ENCODE assay signal across 1 cellular context in the genomic region with DNA sequence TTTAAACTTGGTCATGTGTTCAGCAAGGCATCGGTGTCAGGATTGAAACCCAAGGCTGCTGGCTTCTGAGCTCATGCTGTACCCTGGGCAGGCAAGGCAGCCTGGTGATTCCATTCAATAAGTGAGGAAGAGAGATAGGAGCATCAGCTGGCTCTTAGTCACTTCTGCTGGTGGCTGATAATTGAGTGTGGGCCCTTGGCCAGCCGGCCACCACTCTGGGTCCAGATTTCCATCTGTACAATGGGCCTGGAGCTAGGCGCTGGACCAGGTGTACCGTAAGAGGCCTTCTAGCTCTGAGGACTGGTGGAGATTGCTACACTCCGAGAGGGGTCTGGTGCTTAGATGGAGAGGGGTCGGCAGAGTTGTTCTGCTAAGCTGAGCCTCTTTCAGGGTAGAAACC.
TF ChIP-seq lines count a peak whose summit lies in the region.

No MANE protein-coding gene starts in this region.

TF ChIP-seq in K562, 482 proteins besides CTCF, POLR2A, EP300 and RAD21 (continued from another document):
- TF ChIP-seq, protein P1, sequence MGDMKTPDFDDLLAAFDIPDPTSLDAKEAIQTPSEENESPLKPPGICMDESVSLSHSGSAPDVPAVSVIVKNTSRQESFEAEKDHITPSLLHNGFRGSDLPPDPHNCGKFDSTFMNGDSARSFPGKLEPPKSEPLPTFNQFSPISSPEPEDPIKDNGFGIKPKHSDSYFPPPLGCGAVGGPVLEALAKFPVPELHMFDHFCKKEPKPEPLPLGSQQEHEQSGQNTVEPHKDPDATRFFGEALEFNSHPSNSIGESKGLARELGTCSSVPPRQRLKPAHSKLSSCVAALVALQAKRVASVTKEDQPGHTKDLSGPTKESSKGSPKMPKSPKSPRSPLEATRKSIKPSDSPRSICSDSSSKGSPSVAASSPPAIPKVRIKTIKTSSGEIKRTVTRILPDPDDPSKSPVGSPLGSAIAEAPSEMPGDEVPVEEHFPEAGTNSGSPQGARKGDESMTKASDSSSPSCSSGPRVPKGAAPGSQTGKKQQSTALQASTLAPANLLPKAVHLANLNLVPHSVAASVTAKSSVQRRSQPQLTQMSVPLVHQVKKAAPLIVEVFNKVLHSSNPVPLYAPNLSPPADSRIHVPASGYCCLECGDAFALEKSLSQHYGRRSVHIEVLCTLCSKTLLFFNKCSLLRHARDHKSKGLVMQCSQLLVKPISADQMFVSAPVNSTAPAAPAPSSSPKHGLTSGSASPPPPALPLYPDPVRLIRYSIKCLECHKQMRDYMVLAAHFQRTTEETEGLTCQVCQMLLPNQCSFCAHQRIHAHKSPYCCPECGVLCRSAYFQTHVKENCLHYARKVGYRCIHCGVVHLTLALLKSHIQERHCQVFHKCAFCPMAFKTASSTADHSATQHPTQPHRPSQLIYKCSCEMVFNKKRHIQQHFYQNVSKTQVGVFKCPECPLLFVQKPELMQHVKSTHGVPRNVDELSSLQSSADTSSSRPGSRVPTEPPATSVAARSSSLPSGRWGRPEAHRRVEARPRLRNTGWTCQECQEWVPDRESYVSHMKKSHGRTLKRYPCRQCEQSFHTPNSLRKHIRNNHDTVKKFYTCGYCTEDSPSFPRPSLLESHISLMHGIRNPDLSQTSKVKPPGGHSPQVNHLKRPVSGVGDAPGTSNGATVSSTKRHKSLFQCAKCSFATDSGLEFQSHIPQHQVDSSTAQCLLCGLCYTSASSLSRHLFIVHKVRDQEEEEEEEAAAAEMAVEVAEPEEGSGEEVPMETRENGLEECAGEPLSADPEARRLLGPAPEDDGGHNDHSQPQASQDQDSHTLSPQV (IDR thresholded peaks at IDR 0.05) = no peak
- TF ChIP-seq ZNF778 (CRISPR knock-in tag; IDR thresholded peaks at IDR 0.05) = no peak
- 0 out of 4 replicates have a peak, but pooled peaks of 1 of the 2 experiments have one; percentile 23 for TF ChIP-seq HDAC1 (IDR thresholded peaks at IDR 0.05)
- TF ChIP-seq, protein P2, sequence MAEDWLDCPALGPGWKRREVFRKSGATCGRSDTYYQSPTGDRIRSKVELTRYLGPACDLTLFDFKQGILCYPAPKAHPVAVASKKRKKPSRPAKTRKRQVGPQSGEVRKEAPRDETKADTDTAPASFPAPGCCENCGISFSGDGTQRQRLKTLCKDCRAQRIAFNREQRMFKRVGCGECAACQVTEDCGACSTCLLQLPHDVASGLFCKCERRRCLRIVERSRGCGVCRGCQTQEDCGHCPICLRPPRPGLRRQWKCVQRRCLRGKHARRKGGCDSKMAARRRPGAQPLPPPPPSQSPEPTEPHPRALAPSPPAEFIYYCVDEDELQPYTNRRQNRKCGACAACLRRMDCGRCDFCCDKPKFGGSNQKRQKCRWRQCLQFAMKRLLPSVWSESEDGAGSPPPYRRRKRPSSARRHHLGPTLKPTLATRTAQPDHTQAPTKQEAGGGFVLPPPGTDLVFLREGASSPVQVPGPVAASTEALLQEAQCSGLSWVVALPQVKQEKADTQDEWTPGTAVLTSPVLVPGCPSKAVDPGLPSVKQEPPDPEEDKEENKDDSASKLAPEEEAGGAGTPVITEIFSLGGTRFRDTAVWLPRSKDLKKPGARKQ (CRISPR knock-in tag; IDR thresholded peaks at IDR 0.05) = no peak
- TF ChIP-seq CTBP1 (IDR thresholded peaks at IDR 0.05; ENCODE audit: borderline replicate concordance) = peak; percentile 48; the same call in 1 of the 2 replicates
- peak; percentile 61 for TF ChIP-seq MTA2 (IDR thresholded peaks at IDR 0.05; ENCODE audit: low read depth)
- peak; percentile 31; the same call in 1 of the 2 replicates for TF ChIP-seq STAT5A (IDR thresholded peaks at IDR 0.05; ENCODE audit: borderline replicate concordance, low read length)
- TF ChIP-seq TEAD4 (IDR thresholded peaks at IDR 0.05; ENCODE audit: low read length) = peak; percentile 70
- no peak for TF ChIP-seq TEAD4 (CRISPR knock-in tag; IDR thresholded peaks at IDR 0.05; ENCODE audit: borderline replicate concordance)
- TF ChIP-seq SOX6 (IDR thresholded peaks at IDR 0.05) = 0 out of 2 replicates have a peak, but pooled peaks have one; percentile 29
- peak in 1 of 2 experiments; percentile 73; a peak in 2 of 4 replicates for TF ChIP-seq RCOR1 (IDR thresholded peaks at IDR 0.05; ENCODE audit: borderline replicate concordance in 1 of 2, low read depth in 2 of 2, low read length in 2 of 2)
- TF ChIP-seq MCM5 (IDR thresholded peaks at IDR 0.05; ENCODE audit: low read depth) = no peak
- TF ChIP-seq BCOR (IDR thresholded peaks at IDR 0.05) = no peak
- no peak for TF ChIP-seq POLR2AphosphoS2 (IDR thresholded peaks at IDR 0.05; ENCODE audit: low read length)
- no peak for TF ChIP-seq DDX20 (tag; IDR thresholded peaks at IDR 0.05; ENCODE audit: low read depth)
- no peak for TF ChIP-seq RBM17 (IDR thresholded peaks at IDR 0.05; ENCODE audit: borderline replicate concordance, low read depth, low read length)
- TF ChIP-seq, protein P3, sequence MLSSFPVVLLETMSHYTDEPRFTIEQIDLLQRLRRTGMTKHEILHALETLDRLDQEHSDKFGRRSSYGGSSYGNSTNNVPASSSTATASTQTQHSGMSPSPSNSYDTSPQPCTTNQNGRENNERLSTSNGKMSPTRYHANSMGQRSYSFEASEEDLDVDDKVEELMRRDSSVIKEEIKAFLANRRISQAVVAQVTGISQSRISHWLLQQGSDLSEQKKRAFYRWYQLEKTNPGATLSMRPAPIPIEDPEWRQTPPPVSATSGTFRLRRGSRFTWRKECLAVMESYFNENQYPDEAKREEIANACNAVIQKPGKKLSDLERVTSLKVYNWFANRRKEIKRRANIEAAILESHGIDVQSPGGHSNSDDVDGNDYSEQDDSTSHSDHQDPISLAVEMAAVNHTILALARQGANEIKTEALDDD (IDR thresholded peaks at IDR 0.05) = no peak
- TF ChIP-seq TAL1 (IDR thresholded peaks at IDR 0.05) = peak; percentile 81
- TF ChIP-seq, protein P4, sequence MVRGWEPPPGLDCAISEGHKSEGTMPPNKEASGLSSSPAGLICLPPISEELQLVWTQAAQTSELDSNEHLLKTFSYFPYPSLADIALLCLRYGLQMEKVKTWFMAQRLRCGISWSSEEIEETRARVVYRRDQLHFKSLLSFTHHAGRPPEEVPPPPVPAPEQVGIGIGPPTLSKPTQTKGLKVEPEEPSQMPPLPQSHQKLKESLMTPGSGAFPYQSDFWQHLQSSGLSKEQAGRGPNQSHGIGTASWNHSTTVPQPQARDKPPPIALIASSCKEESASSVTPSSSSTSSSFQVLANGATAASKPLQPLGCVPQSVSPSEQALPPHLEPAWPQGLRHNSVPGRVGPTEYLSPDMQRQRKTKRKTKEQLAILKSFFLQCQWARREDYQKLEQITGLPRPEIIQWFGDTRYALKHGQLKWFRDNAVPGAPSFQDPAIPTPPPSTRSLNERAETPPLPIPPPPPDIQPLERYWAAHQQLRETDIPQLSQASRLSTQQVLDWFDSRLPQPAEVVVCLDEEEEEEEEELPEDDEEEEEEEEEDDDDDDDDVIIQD (CRISPR knock-in tag; IDR thresholded peaks at IDR 0.05) = no peak
- no peak for TF ChIP-seq MCM3 (IDR thresholded peaks at IDR 0.05)
- TF ChIP-seq, protein P5, sequence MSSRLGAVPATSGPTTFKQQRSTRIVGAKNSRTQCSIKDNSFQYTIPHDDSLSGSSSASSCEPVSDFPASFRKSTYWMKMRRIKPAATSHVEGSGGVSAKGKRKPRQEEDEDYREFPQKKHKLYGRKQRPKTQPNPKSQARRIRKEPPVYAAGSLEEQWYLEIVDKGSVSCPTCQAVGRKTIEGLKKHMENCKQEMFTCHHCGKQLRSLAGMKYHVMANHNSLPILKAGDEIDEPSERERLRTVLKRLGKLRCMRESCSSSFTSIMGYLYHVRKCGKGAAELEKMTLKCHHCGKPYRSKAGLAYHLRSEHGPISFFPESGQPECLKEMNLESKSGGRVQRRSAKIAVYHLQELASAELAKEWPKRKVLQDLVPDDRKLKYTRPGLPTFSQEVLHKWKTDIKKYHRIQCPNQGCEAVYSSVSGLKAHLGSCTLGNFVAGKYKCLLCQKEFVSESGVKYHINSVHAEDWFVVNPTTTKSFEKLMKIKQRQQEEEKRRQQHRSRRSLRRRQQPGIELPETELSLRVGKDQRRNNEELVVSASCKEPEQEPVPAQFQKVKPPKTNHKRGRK (tag; IDR thresholded peaks at IDR 0.05) = no peak
- 0 out of 2 replicates have a peak, but pooled peaks have one; percentile 27 for TF ChIP-seq PML (IDR thresholded peaks at IDR 0.05; ENCODE audit: low read length)
- no peak for TF ChIP-seq STAT5B (CRISPR knock-in tag; IDR thresholded peaks at IDR 0.05)
